9 cellular contexts compared by ENCODE assay signal in the genomic region with DNA sequence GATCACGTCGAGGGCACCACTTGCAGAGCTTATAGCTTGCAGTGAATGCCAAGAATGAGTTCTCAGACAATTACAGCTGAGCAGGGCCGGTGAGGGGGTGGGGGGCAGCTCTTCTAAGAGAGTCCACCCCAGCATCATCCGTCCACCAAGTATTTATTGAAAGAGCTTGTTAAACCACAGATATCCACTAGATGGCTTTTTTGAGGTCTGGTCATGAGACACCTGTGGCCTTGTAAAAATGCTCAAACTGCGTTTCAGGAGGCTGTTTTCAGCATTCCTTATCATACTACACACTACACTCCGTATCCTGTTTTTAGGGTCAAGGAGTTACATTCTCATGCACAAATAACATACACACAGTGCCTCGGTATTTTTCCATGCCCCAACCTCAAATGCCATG. TPM values are rescaled to one million over a fixed set of nuclear protein-coding genes. Genes with fewer than 3 reads are reported as not detected.
A peak's percentile ranks its signal among the peaks of the same experiment; 100 is the strongest.
DNase-seq lines count a peak whose midpoint lies in the region; ATAC-seq and TF ChIP-seq lines count a peak whose summit lies in the region.
"Had no signal": no experiment of that assay in that cellular context is flagged by ENCODE, and none has a peak within 500 bp of the region (broad histone marks: within the 10 kb centered on the region; RNA-seq: fewer than 3 reads in every experiment).

No MANE protein-coding gene starts in this region.

- no peaks in the 10 kb centered on the region for H3K4me1 Mint-ChIP-seq in stimulated activated naive CD8-positive, alpha-beta T cell treated with anti-CD3 and anti-CD28 coated beads, Interleukin-15, amount 100 ng/mL, for 72 hours
- H3K4me1 Mint-ChIP-seq in T-helper 17 cell, result no peaks in the 10 kb centered on the region

- H3K36me3 Mint-ChIP-seq in T-helper 17 cell (ENCODE audit: low read depth), result peaks cover 17% of the 10 kb centered on the region

- 64 to 70% methylated on average over 7 of the region's 7 CpGs for WGBS in heart right ventricle, 2 donors

- H3F3A ChIP-seq in PC-3 (ENCODE audit: low read length, unreplicated experiment), result no peaks in the 10 kb centered on the region

- TF ChIP-seq CTCF in heart right ventricle (IDR thresholded peaks at IDR 0.05), result peak in 8 of 9 donors; percentile 12 to 48 (median 34)
- peak; percentile 60 for TF ChIP-seq CTCF in PC-3 (conservative IDR thresholded peaks at IDR 0.05; ENCODE audit: low read depth, low read length)

- H3K9ac ChIP-seq in PC-3 (ENCODE audit: low read length), result no peak overlapping the region

- H3K79me2 ChIP-seq in PC-3 (ENCODE audit: low read length), result no peaks in the 10 kb centered on the region

- DNase-seq in heart right ventricle (no peak), left cardiac atrium (no peak), PC-3 (peak; percentile 61), foreskin melanocyte (peak; percentile 4), T-helper 17 cell (no peak), HPDE6-E6E7 (ENCODE audit: extremely low spot score) (no peak)
- no peak for DNase-seq in stimulated activated naive CD8-positive, alpha-beta T cell treated with anti-CD3 and anti-CD28 coated beads, Interleukin-15, amount 100 ng/mL, for 72 hours

- peak in 6 of 8 donors; percentile 13 to 53 (median 45) for ATAC-seq in heart right ventricle
- ATAC-seq in left cardiac atrium, result no peak
- peak; percentile 79 for ATAC-seq in PC-3
- ATAC-seq in activated CD4-positive, CD25-positive, alpha-beta regulatory T cell treated with anti-CD3 and anti-CD28 coated beads, Interleukin-2, amount 50 U/mL, for 24 hours, result no peak
- no peak for ATAC-seq in stimulated activated naive CD8-positive, alpha-beta T cell treated with anti-CD3 and anti-CD28 coated beads, Interleukin-15, amount 100 ng/mL, for 72 hours
- no peak for ATAC-seq in T-helper 17 cell

- no peaks in the 10 kb centered on the region for H3K27me3 ChIP-seq in heart right ventricle
- H3K27me3 ChIP-seq in PC-3 (ENCODE audit: low read length), result no peaks in the 10 kb centered on the region

- H3K9me3 ChIP-seq in heart right ventricle (peaks cover 0 to 38% (median 8%) of the 10 kb centered on the region in 11 donors), PC-3 (ENCODE audit: low read length) (no peaks in the 10 kb centered on the region), T-helper 17 cell (ENCODE audit: control insufficient read depth, low read length, poor library complexity, severe bottlenecking) (peaks cover 4% of the 10 kb centered on the region)

- BruUV-seq in PC-3 (replicated peaks; lab: Mats Ljungman, UMichigan), result no TSS peak

- H3K27ac Mint-ChIP-seq in stimulated activated naive CD8-positive, alpha-beta T cell treated with anti-CD3 and anti-CD28 coated beads, Interleukin-15, amount 100 ng/mL, for 72 hours, result peak overlapping the region in 1 of 2 donors; percentile 50
- H3K27ac Mint-ChIP-seq in T-helper 17 cell, result no peak overlapping the region
- H3K27ac Mint-ChIP-seq: T-helper 1 cell treated with Interleukin-12 subunit alpha and Interleukin-12 subunit beta and Interleukin-4 antibody, amounts not matched to agents 30 μg/mL and 1 μg/mL, for 36 hours had no signal

- no peak overlapping the region for H2AFZ ChIP-seq in PC-3 (ENCODE audit: low read length)

- peaks cover 0 to 79% (median 5%) of the 10 kb centered on the region in 9 donors for H3K36me3 ChIP-seq in heart right ventricle
- peaks cover 13% of the 10 kb centered on the region for H3K36me3 ChIP-seq in PC-3 (ENCODE audit: low read depth, low read length)

- H3K4me3 ChIP-seq in heart right ventricle (no peak overlapping the region), PC-3 (ENCODE audit: low read length) (no peak overlapping the region)

- H3K9me2 ChIP-seq in PC-3 (replicated peaks; ENCODE audit: low read length), result no peaks in the 10 kb centered on the region

- intact Hi-C loops in heart right ventricle (cut with DNase I) (loop anchor here in 3 of 10 donors (10.0 kb wide), 2 partner anchors 207 to 317 kb away; no protein-coding TSS in a partner anchor), left cardiac atrium (cut with DNase I) (loop anchor here in 1 of 2 donors (10.0 kb wide), 1 partner anchor 217 kb away; no protein-coding TSS in a partner anchor), PC-3 (cut with micrococcal nuclease) (loop anchor here (10.0 kb wide), 1 partner anchor 327 kb away; no protein-coding TSS in a partner anchor)

- H3K4me3 Mint-ChIP-seq in stimulated activated naive CD8-positive, alpha-beta T cell treated with anti-CD3 and anti-CD28 coated beads, Interleukin-15, amount 100 ng/mL, for 72 hours, result no peak overlapping the region
- no peak overlapping the region for H3K4me3 Mint-ChIP-seq in T-helper 17 cell
- H3K4me3 Mint-ChIP-seq: T-helper 1 cell treated with Interleukin-12 subunit alpha and Interleukin-12 subunit beta and Interleukin-4 antibody, amounts not matched to agents 30 μg/mL and 1 μg/mL, for 36 hours had no signal

- CTCF ChIA-PET in PC-3 (lab: Charles Lee), result interaction anchor here (0.6 to 0.7 kb wide), 2 partner anchors 17 to 101 kb away, joined by 3 to 5 read pairs; no protein-coding TSS in a partner anchor

- H3K4me2 ChIP-seq in PC-3 (ENCODE audit: low read length), result no peak overlapping the region

- peaks cover 8 to 20% of the 10 kb centered on the region in 2 donors for H3K9me3 Mint-ChIP-seq in stimulated activated naive CD8-positive, alpha-beta T cell treated with anti-CD3 and anti-CD28 coated beads, Interleukin-15, amount 100 ng/mL, for 72 hours

- POLR2A ChIA-PET in PC-3 (lab: Charles Lee; ENCODE audit: unreplicated experiment), result interaction anchor here (0.7 kb wide), 1 partner anchor 35 kb away, joined by 3 read pairs; no protein-coding TSS in a partner anchor

- H3K27me3 Mint-ChIP-seq in stimulated activated naive CD8-positive, alpha-beta T cell treated with anti-CD3 and anti-CD28 coated beads, Interleukin-15, amount 100 ng/mL, for 72 hours, result no peaks in the 10 kb centered on the region
- no peaks in the 10 kb centered on the region for H3K27me3 Mint-ChIP-seq in T-helper 17 cell

- H3K4me1 ChIP-seq in heart right ventricle, result peaks cover 0 to 25% (median 5%) of the 10 kb centered on the region in 9 donors
- no peaks in the 10 kb centered on the region for H3K4me1 ChIP-seq in PC-3 (ENCODE audit: insufficient read depth, low read length)

- H3K27ac ChIP-seq in heart right ventricle (no peak overlapping the region), PC-3 (ENCODE audit: low read length) (no peak overlapping the region)

- no peaks in the 10 kb centered on the region for H4K20me1 ChIP-seq in PC-3 (ENCODE audit: low read length)

RNA-seq across cellular contexts. Expression of a gene that starts 51.5 kb away (rescaled TPM):
- total RNA-seq in heart right ventricle (10 to 100 TPM; 37.6 to 63.7 (median 57.5) TPM), left cardiac atrium (10 to 100 TPM; 57.2 to 71.6 TPM), PC-3 (2014; rRNA removed) (49.0 and 62.9 TPM in 2 replicates), T-helper 17 cell (10 to 100 TPM; 52.4 to 55.1 TPM)
- polyA plus RNA-seq in heart right ventricle, result 10 to 100 TPM; 17.3 to 18.5 TPM

Comparison
In these comparisons a context has a peak if more than half of its experiments do, and no peak if none do; other contexts are left out.
1. ATAC-seq: peak in heart right ventricle (6 of 8) and PC-3 (single experiment); none in left cardiac atrium (0 of 2), activated CD4-positive, CD25-positive, alpha-beta regulatory T cell treated with anti-CD3 and anti-CD28 coated beads, Interleukin-2, amount 50 U/mL, for 24 hours (0 of 2), stimulated activated naive CD8-positive, alpha-beta T cell treated with anti-CD3 and anti-CD28 coated beads, Interleukin-15, amount 100 ng/mL, for 72 hours (single experiment) and T-helper 17 cell (single experiment).
2. DNase-seq: peak in PC-3 (single experiment) and foreskin melanocyte (single experiment); none in heart right ventricle (0 of 2), left cardiac atrium (single experiment), stimulated activated naive CD8-positive, alpha-beta T cell treated with anti-CD3 and anti-CD28 coated beads, Interleukin-15, amount 100 ng/mL, for 72 hours (0 of 2), T-helper 17 cell (0 of 3) and HPDE6-E6E7 (single experiment).